8 cellular contexts compared by ENCODE assay signal in the genomic region with DNA sequence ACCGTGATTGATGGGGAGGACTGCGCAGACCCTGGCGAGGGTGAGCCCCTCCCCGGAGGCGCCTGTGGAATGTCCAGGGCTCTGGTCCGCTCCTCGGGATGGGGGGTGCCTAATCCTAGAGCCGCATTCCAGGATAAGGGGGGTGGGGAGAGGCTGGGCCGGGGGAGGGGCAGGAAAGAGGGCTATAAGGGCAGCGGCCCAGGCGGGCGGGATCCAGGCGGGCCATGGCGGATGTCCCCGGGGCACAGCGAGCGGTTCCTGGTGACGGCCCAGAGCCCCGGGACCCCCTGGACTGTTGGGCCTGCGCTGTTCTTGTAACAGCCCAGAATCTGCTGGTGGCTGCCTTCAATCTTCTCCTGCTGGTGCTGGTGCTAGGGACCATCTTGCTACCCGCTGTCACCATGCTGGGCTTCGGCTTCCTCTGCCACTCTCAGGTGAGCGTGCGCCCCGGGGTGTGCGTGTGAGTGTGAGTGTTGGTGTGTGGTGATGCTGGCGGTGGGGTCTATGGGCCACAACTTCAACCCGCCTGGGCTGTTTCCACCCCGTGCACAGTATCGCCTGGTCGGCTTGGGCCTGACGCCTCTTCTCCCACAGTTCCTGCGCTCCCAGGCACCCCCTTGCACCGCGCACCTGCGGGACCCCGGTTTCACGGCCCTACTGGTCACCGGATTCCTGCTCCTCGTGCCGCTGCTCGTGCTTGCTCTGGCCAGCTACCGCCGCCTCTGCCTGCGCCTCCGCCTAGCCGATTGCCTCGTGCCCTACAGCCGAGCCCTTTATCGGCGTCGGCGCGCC. TPM values are rescaled to one million over a fixed set of nuclear protein-coding genes. Genes with fewer than 3 reads are reported as not detected.
DNase-seq lines count a peak whose midpoint lies in the region; ATAC-seq and TF ChIP-seq lines count a peak whose summit lies in the region.

A gene with protein sequence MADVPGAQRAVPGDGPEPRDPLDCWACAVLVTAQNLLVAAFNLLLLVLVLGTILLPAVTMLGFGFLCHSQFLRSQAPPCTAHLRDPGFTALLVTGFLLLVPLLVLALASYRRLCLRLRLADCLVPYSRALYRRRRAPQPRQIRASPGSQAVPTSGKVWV (plus strand): TSS at position 216 of the 792 bp plus-strand sequence. CDS start 9 bp downstream, at position 225.

- no peak for ATAC-seq in activated CD4-positive, CD25-positive, alpha-beta regulatory T cell treated with anti-CD3 and anti-CD28 coated beads, Interleukin-2, amount 50 U/mL, for 24 hours

- peaks cover 38% of the 10 kb centered on the region for H3K36me3 Mint-ChIP-seq in nephron progenitor cell (ENCODE audit: low read depth)

- no TSS peak for BruUV-seq in PC-9 (replicated peaks; lab: Mats Ljungman, UMichigan)

- peak within 1 kb of the TSS; percentile 91 to 100 (median 98) for H3K4me2 ChIP-seq in BLaER1 treated with 17β-estradiol and CSF1 and Interleukin-3, amounts not matched to agents 10 nM and 100 nM
- H3K4me2 ChIP-seq in PC-9 = peak within 1 kb of the TSS; percentile 97

- H3K27ac Mint-ChIP-seq in nephron progenitor cell = peak within 1 kb of the TSS; percentile 53

- peak within 1 kb of the TSS; percentile 80 to 99 (median 96); a peak in 21 of 22 replicates for H3K27ac ChIP-seq in BLaER1 treated with 17β-estradiol and CSF1 and Interleukin-3, amounts not matched to agents 10 nM and 100 nM
- H3K27ac ChIP-seq in PC-9 = peak within 1 kb of the TSS; percentile 79; the same call in 1 of the 2 replicates

- peaks cover 46 to 64% (median 55%) of the 10 kb centered on the region in 10 experiments for H3K4me1 ChIP-seq in BLaER1 treated with 17β-estradiol and CSF1 and Interleukin-3, amounts not matched to agents 10 nM and 100 nM
- peaks cover 13% of the 10 kb centered on the region for H3K4me1 ChIP-seq in PC-9 (replicated peaks; ENCODE audit: insufficient read depth)

- H3K4me3 Mint-ChIP-seq in nephron progenitor cell = peak within 1 kb of the TSS; percentile 77

- H3K27me3 ChIP-seq in BLaER1 treated with 17β-estradiol and CSF1 and Interleukin-3, amounts not matched to agents 10 nM and 100 nM = no peaks in the 10 kb centered on the region
- H3K27me3 ChIP-seq in PC-9 (ENCODE audit: insufficient read depth, low read depth) = no peaks in the 10 kb centered on the region

- H3K4me1 Mint-ChIP-seq in nephron progenitor cell = peaks cover 17% of the 10 kb centered on the region

- H2AFZ ChIP-seq in PC-9 = no peak within 1 kb of the TSS

- peaks cover 18% of the 10 kb centered on the region for H3K79me2 ChIP-seq in PC-9 (ENCODE audit: low read depth)

- no peaks in the 10 kb centered on the region for H3K9me3 Mint-ChIP-seq in nephron progenitor cell

- peaks cover 47 to 68% (median 63%) of the 10 kb centered on the region in 11 experiments for H3K36me3 ChIP-seq in BLaER1 treated with 17β-estradiol and CSF1 and Interleukin-3, amounts not matched to agents 10 nM and 100 nM
- H3K36me3 ChIP-seq in PC-9 (ENCODE audit: low read depth) = no peaks in the 10 kb centered on the region

- TF ChIP-seq POLR2A in erythroblast (IDR thresholded peaks at IDR 0.05; ENCODE audit: low read length) = peak; percentile 22

- DNase-seq in PC-9 (no peak), erythroblast (lab: John Stamatoyannopoulos, UW) (no peak), nephron progenitor cell (peak; percentile 80), GDM1 (lab: John Stamatoyannopoulos, UW) (no peak), MV-4-11 (lab: John Stamatoyannopoulos, UW) (no peak), NCI-H345 (lab: John Stamatoyannopoulos, UW) (no peak)

- no peaks in the 10 kb centered on the region for H3K9me3 ChIP-seq in BLaER1 treated with 17β-estradiol and CSF1 and Interleukin-3, amounts not matched to agents 10 nM and 100 nM (replicated peaks in 1 of 11)
- no peaks in the 10 kb centered on the region for H3K9me3 ChIP-seq in PC-9 (ENCODE audit: insufficient read depth, low read depth)

- H3K9me2 ChIP-seq in PC-9 (ENCODE audit: insufficient read depth) = no peaks in the 10 kb centered on the region

- intact Hi-C loops in PC-9 (cut with micrococcal nuclease; ENCODE audit: unreplicated experiment) = loop anchor here (5.0 to 10.0 kb wide), 2 partner anchors 33 to 270 kb away; partner anchors contain the start of gene MPDU1

- peaks cover 26 to 56% (median 33%) of the 10 kb centered on the region in 11 experiments; a peak in 21 of 22 replicates for H4K20me1 ChIP-seq in BLaER1 treated with 17β-estradiol and CSF1 and Interleukin-3, amounts not matched to agents 10 nM and 100 nM
- H4K20me1 ChIP-seq in PC-9 (ENCODE audit: insufficient read depth) = no peaks in the 10 kb centered on the region

- POLR2A ChIA-PET in PC-9 (lab: Charles Lee; ENCODE audit: unreplicated experiment) = interaction anchor here (0.5 to 0.7 kb wide), 3 partner anchors 16 to 557 kb away, joined by 4 to 6 read pairs (median 5); no protein-coding TSS in a partner anchor

- H3K4me3 ChIP-seq in BLaER1 treated with 17β-estradiol and CSF1 and Interleukin-3, amounts not matched to agents 10 nM and 100 nM = peak within 1 kb of the TSS; percentile 57 to 82 (median 73); a peak in 19 of 20 replicates
- peak within 1 kb of the TSS; percentile 97 for H3K4me3 ChIP-seq in PC-9

- H3F3A ChIP-seq in PC-9 (ENCODE audit: insufficient read depth, low read depth) = peaks cover 11% of the 10 kb centered on the region

- H3K9ac ChIP-seq in BLaER1 treated with 17β-estradiol and CSF1 and Interleukin-3, amounts not matched to agents 10 nM and 100 nM = peak within 1 kb of the TSS; percentile 87 to 97 (median 94)

- TF ChIP-seq CTCF in PC-9 (conservative IDR thresholded peaks at IDR 0.05) = no peak
- TF ChIP-seq CTCF in nephron progenitor cell (IDR thresholded peaks at IDR 0.05) = no peak

- CTCF ChIA-PET in PC-9 (lab: Charles Lee) = interaction anchor here (0.6 kb wide), 1 partner anchor 185 kb away, joined by 7 read pairs; no protein-coding TSS in a partner anchor

- peaks cover 16% of the 10 kb centered on the region for H3K27me3 Mint-ChIP-seq in nephron progenitor cell (ENCODE audit: low read depth, poor library complexity)

RNA-seq across cellular contexts. Expression of the gene that starts here (rescaled TPM):
- 3.1 and 3.4 TPM in 2 replicates for total RNA-seq in PC-9 (2021)
